ENCODE assay signal across 14 cellular contexts in the genomic region with DNA sequence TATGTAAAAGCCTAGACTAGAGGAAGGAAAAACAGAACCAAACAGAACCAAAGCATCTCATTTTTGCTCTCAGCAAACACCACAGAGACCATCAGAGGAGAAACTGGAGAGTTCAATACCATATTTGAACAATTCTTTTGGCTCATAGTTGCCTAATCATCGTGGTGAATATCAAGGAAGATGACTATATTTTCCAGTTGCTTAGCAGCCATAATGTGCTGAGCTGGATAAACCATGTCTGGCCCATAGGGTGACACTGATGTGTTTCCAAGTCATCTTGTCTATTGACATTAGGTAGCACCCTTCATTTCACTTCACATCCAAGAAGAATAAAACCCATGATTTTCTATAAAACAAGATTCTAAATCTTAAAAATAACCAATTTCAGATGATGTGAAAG. TPM values are rescaled to one million over a fixed set of nuclear protein-coding genes. Genes with fewer than 3 reads are reported as not detected.
A peak's percentile ranks its signal among the peaks of the same experiment; 100 is the strongest.
DNase-seq lines count a peak whose midpoint lies in the region; ATAC-seq and TF ChIP-seq lines count a peak whose summit lies in the region.
"Had no signal": no experiment of that assay in that cellular context is flagged by ENCODE, and none has a peak within 500 bp of the region (broad histone marks: within the 10 kb centered on the region; RNA-seq: fewer than 3 reads in every experiment).

No MANE protein-coding gene starts in this region.

- H3K36me3 ChIP-seq in mammary epithelial cell (ENCODE audit: insufficient read depth, low read length), result no peaks in the 10 kb centered on the region

- H3K4me1 Mint-ChIP-seq in activated naive CD8-positive, alpha-beta T cell treated with anti-CD3 and anti-CD28 coated beads, Interleukin-2, amount 50 U/mL, for 24 hours, result peaks cover 2% of the 10 kb centered on the region
- peaks cover 2% of the 10 kb centered on the region for H3K4me1 Mint-ChIP-seq in activated naive CD8-positive, alpha-beta T cell treated with anti-CD3 and anti-CD28 coated beads for 36 hours

- WGBS in mammary epithelial cell (ENCODE audit: low coverage, missing lambda C conversion rate), result 20% methylated on average over 1 of the region's 1 CpG

- H3K36me3 Mint-ChIP-seq in activated naive CD8-positive, alpha-beta T cell treated with anti-CD3 and anti-CD28 coated beads, Interleukin-2, amount 50 U/mL, for 24 hours (ENCODE audit: low read depth), result no peaks in the 10 kb centered on the region
- no peaks in the 10 kb centered on the region for H3K36me3 Mint-ChIP-seq in activated naive CD8-positive, alpha-beta T cell treated with anti-CD3 and anti-CD28 coated beads for 36 hours

- no peaks in the 10 kb centered on the region for H3K9me3 ChIP-seq in mammary epithelial cell (replicated peaks; ENCODE audit: insufficient read depth, low read length)
- H3K9me3 ChIP-seq: Caco-2 had no signal

- H3K4me1 ChIP-seq in mammary epithelial cell (ENCODE audit: insufficient read depth, low read length), result no peaks in the 10 kb centered on the region

- no peak for DNase-seq in activated naive CD8-positive, alpha-beta T cell treated with anti-CD3 and anti-CD28 coated beads, Interleukin-2, amount 50 U/mL, for 24 hours
- no peak for DNase-seq in activated naive CD8-positive, alpha-beta T cell treated with anti-CD3 and anti-CD28 coated beads for 36 hours
- DNase-seq in OCI-M1 (lab: John Stamatoyannopoulos, UW) (peak; percentile 32), erythroblast (lab: John Stamatoyannopoulos, UW) (peak; percentile 14 to 48), mammary epithelial cell (no peak)
- DNase-seq: AML-193; Caco-2; CD4-positive, alpha-beta T cell; DMS79 treated with DMSO at 0.1 percent for 48 hours; GF-D8; HCEC 1CT had no signal

- peak; percentile 31 for ATAC-seq in activated naive CD8-positive, alpha-beta T cell treated with anti-CD3 and anti-CD28 coated beads, Interleukin-2, amount 50 U/mL, for 24 hours
- ATAC-seq in HG02763 (IDR thresholded peaks at IDR 0.05; ENCODE audit: unreplicated experiment), result no peak
- ATAC-seq: GM23338 had no signal

- no peak for TF ChIP-seq POLR2A in erythroblast (IDR thresholded peaks at IDR 0.05; ENCODE audit: low read length)

- no peaks in the 10 kb centered on the region for H3K27me3 ChIP-seq in mammary epithelial cell (ENCODE audit: insufficient read depth, low read length)

- BruUV-seq in mammary epithelial cell (replicated peaks; lab: Mats Ljungman, UMichigan), result no TSS peak

- no peak overlapping the region for H2AFZ ChIP-seq in mammary epithelial cell (ENCODE audit: low read depth, low read length)
- H2AFZ ChIP-seq: GM23338 had no signal

- H3K9me3 Mint-ChIP-seq in activated naive CD8-positive, alpha-beta T cell treated with anti-CD3 and anti-CD28 coated beads, Interleukin-2, amount 50 U/mL, for 24 hours, result no peaks in the 10 kb centered on the region
- H3K9me3 Mint-ChIP-seq in activated naive CD8-positive, alpha-beta T cell treated with anti-CD3 and anti-CD28 coated beads for 36 hours, result no peaks in the 10 kb centered on the region
- H3K9me3 Mint-ChIP-seq: CD4-positive, alpha-beta T cell; GM23338 had no signal

- no peak overlapping the region for H3K27ac ChIP-seq in mammary epithelial cell (ENCODE audit: insufficient read depth, low read depth, low read length)
- H3K27ac ChIP-seq: C4-2B had no signal

- H3K4me2 ChIP-seq in mammary epithelial cell (ENCODE audit: insufficient read depth, low read depth, low read length), result no peak overlapping the region
- H3K4me2 ChIP-seq: GM23338 had no signal

- H3K9ac ChIP-seq in mammary epithelial cell (ENCODE audit: insufficient read depth, low read length), result no peak overlapping the region

- no peak overlapping the region for H3K27ac Mint-ChIP-seq in activated naive CD8-positive, alpha-beta T cell treated with anti-CD3 and anti-CD28 coated beads, Interleukin-2, amount 50 U/mL, for 24 hours
- H3K27ac Mint-ChIP-seq in activated naive CD8-positive, alpha-beta T cell treated with anti-CD3 and anti-CD28 coated beads for 36 hours, result no peak overlapping the region
- H3K27ac Mint-ChIP-seq: CD4-positive, alpha-beta T cell; GM23338 had no signal

- no peaks in the 10 kb centered on the region for H3K27me3 Mint-ChIP-seq in activated naive CD8-positive, alpha-beta T cell treated with anti-CD3 and anti-CD28 coated beads, Interleukin-2, amount 50 U/mL, for 24 hours
- H3K27me3 Mint-ChIP-seq in activated naive CD8-positive, alpha-beta T cell treated with anti-CD3 and anti-CD28 coated beads for 36 hours, result no peaks in the 10 kb centered on the region
- H3K27me3 Mint-ChIP-seq: CD4-positive, alpha-beta T cell had no signal

- no peaks in the 10 kb centered on the region for H4K20me1 ChIP-seq in mammary epithelial cell (ENCODE audit: insufficient read depth, low read length)

- in situ Hi-C loops in mammary epithelial cell (cut with MboI; ENCODE audit: low sequenced_read_pairs in 2 of 2), result no loop called here

- no peak overlapping the region for H3K4me3 Mint-ChIP-seq in activated naive CD8-positive, alpha-beta T cell treated with anti-CD3 and anti-CD28 coated beads, Interleukin-2, amount 50 U/mL, for 24 hours
- no peak overlapping the region for H3K4me3 Mint-ChIP-seq in activated naive CD8-positive, alpha-beta T cell treated with anti-CD3 and anti-CD28 coated beads for 36 hours
- H3K4me3 Mint-ChIP-seq: CD4-positive, alpha-beta T cell; GM23338 had no signal

- no peaks in the 10 kb centered on the region for H3K79me2 ChIP-seq in mammary epithelial cell (ENCODE audit: insufficient read depth, low read length)

- H3K4me3 ChIP-seq in mammary epithelial cell (replicated peaks in 1 of 3; ENCODE audit: insufficient read depth in 1 of 3, low read depth in 2 of 3, low read length in 3 of 3), result no peak overlapping the region
- H3K4me3 ChIP-seq: GM23338 had no signal

- no peak for TF ChIP-seq CTCF in mammary epithelial cell (conservative IDR thresholded peaks at IDR 0.05 in 1 of 2, IDR thresholded peaks at IDR 0.05 in 1 of 2; ENCODE audit: extremely low read depth in 1 of 2, insufficient read depth in 1 of 2, low read depth in 1 of 2, low read length in 2 of 2)

- CTCF ChIA-PET in mammary epithelial cell (lab: Charles Lee; ENCODE audit: low non-redundant PET), result no interaction called here

- dilution Hi-C loops in mammary epithelial cell (cut with HindIII; ENCODE audit: low sequenced_read_pairs), result no loop called here

- intact Hi-C loops in mammary epithelial cell (cut with micrococcal nuclease), result no loop called here

RNA-seq across cellular contexts. Expression of gene XRCC5, which starts 5.9 kb away (rescaled TPM):
- 100 to 1,000 TPM; 585 to 614 TPM for total RNA-seq in activated naive CD8-positive, alpha-beta T cell treated with anti-CD3 and anti-CD28 coated beads for 36 hours
- 100 to 1,000 TPM; 191 to 245 TPM for total RNA-seq in mammary epithelial cell
- polyA plus RNA-seq in mammary epithelial cell, result 325 TPM
- polyA minus RNA-seq in mammary epithelial cell, result 415 TPM

RNA-seq across cellular contexts. Expression of gene TMEM169, which starts 21.5 kb away (rescaled TPM):
- under 1 TPM; 0.40 to 0.41 TPM for total RNA-seq in activated naive CD8-positive, alpha-beta T cell treated with anti-CD3 and anti-CD28 coated beads for 36 hours
- 1 to 10 TPM in 1 of 2 donors, under 1 TPM in 1; 0.24 to 1.8 TPM for total RNA-seq in mammary epithelial cell
- 0.15 TPM for polyA plus RNA-seq in mammary epithelial cell
- not detected for polyA minus RNA-seq in mammary epithelial cell

RNA-seq across cellular contexts. Expression of gene PECR, which starts 21.6 kb away (rescaled TPM):
- 10 to 100 TPM; 15.3 to 16.2 TPM for total RNA-seq in activated naive CD8-positive, alpha-beta T cell treated with anti-CD3 and anti-CD28 coated beads for 36 hours
- total RNA-seq in mammary epithelial cell, result 10 to 100 TPM in 1 of 2 donors, 1 to 10 TPM in 1; 8.8 to 11.2 TPM
- polyA plus RNA-seq in mammary epithelial cell, result 13.7 TPM
- 12.1 TPM for polyA minus RNA-seq in mammary epithelial cell

Comparison
In these comparisons a context has a peak if more than half of its experiments do, and no peak if none do; other contexts are left out.
1. DNase-seq: peak in OCI-M1 (single experiment) and erythroblast (2 of 2); none in activated naive CD8-positive, alpha-beta T cell treated with anti-CD3 and anti-CD28 coated beads, Interleukin-2, amount 50 U/mL, for 24 hours (single experiment), activated naive CD8-positive, alpha-beta T cell treated with anti-CD3 and anti-CD28 coated beads for 36 hours (single experiment) and mammary epithelial cell (single experiment).